9 cellular contexts compared by ENCODE assay signal in genomic region chr11:19116315-19116970, GRCh38. TPM values are rescaled to one million over a fixed set of nuclear protein-coding genes. Genes with fewer than 3 reads are reported as not detected.
DNase-seq lines count a peak whose midpoint lies in the region; ATAC-seq and TF ChIP-seq lines count a peak whose summit lies in the region.
"Had no signal": no experiment of that assay in that cellular context is flagged by ENCODE, and none has a peak within 500 bp of the region (broad histone marks: within the 10 kb centered on the region; RNA-seq: fewer than 3 reads in every experiment).

No MANE protein-coding gene starts in this region.

- ATAC-seq in GM19328 (IDR thresholded peaks at IDR 0.05; ENCODE audit: unreplicated experiment): no peak

- H4K20me1 ChIP-seq in OCI-LY3 (ENCODE audit: insufficient read depth, low read length): no peaks in the 10 kb centered on the region

- H3K27ac Mint-ChIP-seq in endothelial cell (ENCODE audit: unreplicated experiment): no peak overlapping the region

- H3K9ac ChIP-seq in OCI-LY3 (ENCODE audit: low read length): peak overlapping the region; percentile 93

- no peak for TF ChIP-seq POLR2A in ovary (IDR thresholded peaks at IDR 0.05)

- H3K4me3 ChIP-seq in OCI-LY3 (ENCODE audit: low read length) (peak overlapping the region; percentile 93), ovary (peak overlapping the region; percentile 64)

- H3K27me3 Mint-ChIP-seq in endothelial cell (ENCODE audit: unreplicated experiment): peaks cover 2% of the 10 kb centered on the region

- H3K4me3 Mint-ChIP-seq in endothelial cell (ENCODE audit: unreplicated experiment): peak overlapping the region; percentile 93

- H3K79me2 ChIP-seq in OCI-LY3 (ENCODE audit: low read length): peaks cover 30% of the 10 kb centered on the region

- H3K27ac ChIP-seq in OCI-LY3 (ENCODE audit: low read length) (peak overlapping the region; percentile 16; the same call in 1 of the 2 replicates), ovary (no peak overlapping the region)

- DNase-seq in ELF-1 (ENCODE audit: low read depth, low spot score): peak; percentile 6
- DNase-seq in endothelial cell (ENCODE audit: low spot score): no peak
- peak in 1 of 5 donors; percentile 17 for DNase-seq in ovary
- no peak for DNase-seq in NCI-H1417 treated with DMSO at 0.1 percent for 48 hours (lab: John Stamatoyannopoulos, UW)
- no peak for DNase-seq in epidermal melanocyte (ENCODE audit: insufficient read length, low spot score)
- no peak for DNase-seq in effector CD4-positive, alpha-beta T cell

- peaks cover 15% of the 10 kb centered on the region for H3K4me1 ChIP-seq in OCI-LY3 (ENCODE audit: low read length)
- H3K4me1 ChIP-seq in ovary (ENCODE audit: insufficient read depth): peaks cover 3% of the 10 kb centered on the region

- WGBS in ovary, 3 donors: 28 to 36% (median 36%) methylated on average over 14 to 16 of the region's 16 CpGs

- TF ChIP-seq CTCF in OCI-LY3 (IDR thresholded peaks at IDR 0.05; ENCODE audit: low read depth, low read length): no peak
- TF ChIP-seq CTCF in endothelial cell (IDR thresholded peaks at IDR 0.05; ENCODE audit: unreplicated experiment): no peak
- TF ChIP-seq CTCF in ovary (IDR thresholded peaks at IDR 0.05): no peak

- intact Hi-C loops in ovary (cut with DNase I): no loop called here

- H3K9me3 ChIP-seq in OCI-LY3 (ENCODE audit: insufficient read depth, low read length) (no peaks in the 10 kb centered on the region), ovary (no peaks in the 10 kb centered on the region)

- no peaks in the 10 kb centered on the region for H3K36me3 Mint-ChIP-seq in endothelial cell (ENCODE audit: low read depth, unreplicated experiment)

- peak overlapping the region; percentile 99 for H2AFZ ChIP-seq in OCI-LY3 (ENCODE audit: low read depth, low read length)

- H3K27me3 ChIP-seq in OCI-LY3 (ENCODE audit: low read depth, low read length): peaks cover 3% of the 10 kb centered on the region
- no peaks in the 10 kb centered on the region for H3K27me3 ChIP-seq in ovary

- H3K4me1 Mint-ChIP-seq in endothelial cell (ENCODE audit: unreplicated experiment): peaks cover 4% of the 10 kb centered on the region

- no peaks in the 10 kb centered on the region for H3K9me3 Mint-ChIP-seq in endothelial cell (ENCODE audit: unreplicated experiment)

- TF ChIP-seq EP300 in ovary (IDR thresholded peaks at IDR 0.05): no peak

- H3K4me2 ChIP-seq in OCI-LY3 (ENCODE audit: low read length): peak overlapping the region; percentile 93

- H3K36me3 ChIP-seq in OCI-LY3 (replicated peaks; ENCODE audit: low read depth, low read length) (peaks cover 8% of the 10 kb centered on the region), ovary (no peaks in the 10 kb centered on the region)

RNA-seq across cellular contexts. Expression of gene ZDHHC13, which starts 0.5 kb away (rescaled TPM):
- total RNA-seq in endothelial cell (ENCODE audit: unreplicated experiment): 18.2 TPM
- 10 to 100 TPM in 3 of 7 donors, 1 to 10 TPM in 4; 5.7 to 15.4 (median 9.0) TPM for total RNA-seq in ovary
- 1 to 10 TPM; 6.3 to 9.6 TPM for polyA plus RNA-seq in ovary

RNA-seq across cellular contexts. Expression of gene MRGPRX2, which starts 55.9 kb away (rescaled TPM):
- 0.51 TPM for total RNA-seq in endothelial cell (ENCODE audit: unreplicated experiment)
- total RNA-seq in ovary: under 1 TPM in 1 of 7 donors, not detected in 6; 0.22 TPM
- polyA plus RNA-seq in ovary: under 1 TPM in 1 of 2 donors, not detected in 1; 0.23 TPM
- total RNA-seq: dermis microvascular lymphatic vessel endothelial cell had no signal
